Comparison of ENCODE assay signal across 8 cellular contexts in the genomic region with DNA sequence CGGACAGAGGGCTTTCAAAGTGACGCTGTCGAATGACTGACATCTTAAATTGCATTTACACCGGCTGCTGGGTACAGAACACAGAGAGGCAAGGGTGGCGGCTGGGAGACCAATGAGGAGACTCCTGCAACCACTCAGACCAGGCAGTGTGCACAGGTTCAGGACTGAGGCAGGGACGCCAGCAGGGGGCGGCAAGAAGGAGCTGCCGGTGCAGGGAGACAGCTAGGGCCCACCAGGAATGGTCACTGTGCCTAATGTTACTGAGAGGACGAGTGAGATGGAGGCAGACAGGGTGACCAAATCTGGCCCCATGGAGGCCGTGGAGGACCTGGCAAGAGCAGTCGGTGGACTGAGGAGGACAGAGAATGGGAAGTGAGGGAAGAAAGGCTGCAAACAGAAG. TPM values are rescaled to one million over a fixed set of nuclear protein-coding genes. Genes with fewer than 3 reads are reported as not detected.
DNase-seq lines count a peak whose midpoint lies in the region; ATAC-seq, FAIRE-seq and TF ChIP-seq lines count a peak whose summit lies in the region.

No MANE protein-coding gene starts in this region.

- FAIRE-seq in GM19239 (lab: Jason Lieb, UNC), result no peak

- no peaks in the 10 kb centered on the region for H3K9me3 ChIP-seq in H9 (ENCODE audit: control insufficient read depth, low read depth, low read length)
- H3K9me3 ChIP-seq in ovary, result no peaks in the 10 kb centered on the region

- TF ChIP-seq POLR2A in ovary (IDR thresholded peaks at IDR 0.05), result no peak

- no peak overlapping the region for H3K14ac ChIP-seq in H9 (ENCODE audit: insufficient read depth, low read length)

- TF ChIP-seq EP300 in ovary (IDR thresholded peaks at IDR 0.05), result no peak

- H2BK15ac ChIP-seq in H9 (ENCODE audit: low read depth, low read length), result no peak overlapping the region

- ATAC-seq in HG03045 (IDR thresholded peaks at IDR 0.05; ENCODE audit: unreplicated experiment), result no peak

- H2BK5ac ChIP-seq in H9 (ENCODE audit: insufficient read length, low read length), result no peak overlapping the region

- no CpG with 5 or more reads among the region's 11 CpGs for WGBS in H9 (ENCODE audit: extremely low coverage, insufficient read length, low lambda C conversion rate)
- 65 to 71% (median 69%) methylated on average over 11 of the region's 11 CpGs for WGBS in ovary, 3 donors

- no peaks in the 10 kb centered on the region for H3K79me2 ChIP-seq in H9 (ENCODE audit: insufficient read depth, low read length)

- no peak overlapping the region for H3K4ac ChIP-seq in H9 (ENCODE audit: low read depth, low read length)

- H3K27ac ChIP-seq in H9 (ENCODE audit: insufficient read length, low read depth, low read length), result no peak overlapping the region
- H3K27ac ChIP-seq in ovary, result no peak overlapping the region

- H2BK20ac ChIP-seq in H9 (ENCODE audit: low read depth, low read length, poor library complexity, severe bottlenecking), result no peak overlapping the region

- H3K36me3 Mint-ChIP-seq in Calu3 (ENCODE audit: insufficient read depth, unreplicated experiment), result no peaks in the 10 kb centered on the region
- no peaks in the 10 kb centered on the region for H3K36me3 Mint-ChIP-seq in H9 (ENCODE audit: insufficient read depth in 1 of 3, low read depth in 3 of 3)
- no peaks in the 10 kb centered on the region for H3K36me3 Mint-ChIP-seq in activated T-helper 2 cell treated with anti-CD3 and anti-CD28 coated beads, Interferon-gamma antibody, Interleukin-2, Interleukin-4, amounts not matched to agents 10 μg/mL and 5 μg/mL and 100 μg/mL, durations not matched to agents 14 hours and 24 hours and 36 hours (ENCODE audit: low read depth)

- H3K18ac ChIP-seq in H9 (ENCODE audit: insufficient read length, low read depth, low read length), result no peak overlapping the region

- H3K27me3 ChIP-seq in H9 (ENCODE audit: insufficient read depth, low read length) (no peaks in the 10 kb centered on the region), ovary (no peaks in the 10 kb centered on the region)

- BruUV-seq in Calu3 (replicated peaks; lab: Mats Ljungman, UMichigan), result no TSS peak

- H3K79me1 ChIP-seq in H9 (ENCODE audit: insufficient read depth, low read depth, low read length, poor library complexity, severe bottlenecking), result no peaks in the 10 kb centered on the region

- H3K4me3 Mint-ChIP-seq in Calu3 (ENCODE audit: low read depth, unreplicated experiment), result no peak overlapping the region
- no peak overlapping the region for H3K4me3 Mint-ChIP-seq in H9
- H3K4me3 Mint-ChIP-seq in activated T-helper 2 cell treated with anti-CD3 and anti-CD28 coated beads, Interferon-gamma antibody, Interleukin-2, Interleukin-4, amounts not matched to agents 10 μg/mL and 5 μg/mL and 100 μg/mL, durations not matched to agents 14 hours and 24 hours and 36 hours (ENCODE audit: low read depth), result no peak overlapping the region

- no peak overlapping the region for H3K56ac ChIP-seq in H9 (ENCODE audit: insufficient read length, low read depth, low read length)

- H2AFZ ChIP-seq in H9 (ENCODE audit: low read length), result no peak overlapping the region

- peak; percentile 61 for DNase-seq in Calu3
- peak; percentile 85 for DNase-seq in H9
- peak; percentile 10 for DNase-seq in SKM-1 (lab: John Stamatoyannopoulos, UW; ENCODE audit: unreplicated experiment)
- peak; percentile 79 for DNase-seq in iPS-NIHi11 (ENCODE audit: low spot score)
- no peak for DNase-seq in GM19239 (ENCODE audit: insufficient read length, low spot score)
- DNase-seq in ovary, result no peak
- DNase-seq in activated T-helper 2 cell treated with anti-CD3 and anti-CD28 coated beads, Interferon-gamma antibody, Interleukin-2, Interleukin-4, amounts not matched to agents 10 μg/mL and 5 μg/mL and 100 μg/mL, durations not matched to agents 14 hours and 24 hours and 36 hours (ENCODE audit: low spot score), result no peak

- peaks cover 3% of the 10 kb centered on the region for H3K9me3 Mint-ChIP-seq in Calu3 (ENCODE audit: low read depth, unreplicated experiment)
- H3K9me3 Mint-ChIP-seq in H9, result peaks cover 0 to 3% of the 10 kb centered on the region in 2 experiments; a peak in 3 of 5 replicates
- no peaks in the 10 kb centered on the region for H3K9me3 Mint-ChIP-seq in activated T-helper 2 cell treated with anti-CD3 and anti-CD28 coated beads, Interferon-gamma antibody, Interleukin-2, Interleukin-4, amounts not matched to agents 10 μg/mL and 5 μg/mL and 100 μg/mL, durations not matched to agents 14 hours and 24 hours and 36 hours

- no peaks in the 10 kb centered on the region for H4K20me1 ChIP-seq in H9 (ENCODE audit: control insufficient read depth, insufficient read depth, insufficient read length)

- H3K27me3 Mint-ChIP-seq in Calu3 (ENCODE audit: unreplicated experiment) (peaks cover 32% of the 10 kb centered on the region), H9 (ENCODE audit: low read depth) (peaks cover 11% of the 10 kb centered on the region)
- H3K27me3 Mint-ChIP-seq in activated T-helper 2 cell treated with anti-CD3 and anti-CD28 coated beads, Interferon-gamma antibody, Interleukin-2, Interleukin-4, amounts not matched to agents 10 μg/mL and 5 μg/mL and 100 μg/mL, durations not matched to agents 14 hours and 24 hours and 36 hours (ENCODE audit: low read depth), result peaks cover 6% of the 10 kb centered on the region

- CTCF ChIA-PET in Calu3 (lab: Charles Lee), result interaction anchor here (1.1 kb wide), 1 partner anchor 437 kb away, joined by 5 read pairs; no protein-coding TSS in a partner anchor

- no peaks in the 10 kb centered on the region; the same call in 1 of the 2 replicates for H3K4me1 ChIP-seq in H9 (ENCODE audit: insufficient read depth, low read length)
- no peaks in the 10 kb centered on the region for H3K4me1 ChIP-seq in ovary (ENCODE audit: insufficient read depth)

- no peak overlapping the region for H4K91ac ChIP-seq in H9 (ENCODE audit: insufficient read length, low read depth, low read length)

- H2AK5ac ChIP-seq in H9 (ENCODE audit: insufficient read length, low read length), result no peak overlapping the region

- no peak overlapping the region for H2BK12ac ChIP-seq in H9 (ENCODE audit: insufficient read length, low read depth, low read length)

- no peaks in the 10 kb centered on the region for H3K23me2 ChIP-seq in H9 (ENCODE audit: insufficient read length, low read depth, low read length, poor library complexity, severe bottlenecking)

- no peak overlapping the region for H3K4me2 ChIP-seq in H9 (ENCODE audit: insufficient read depth, insufficient read length, low read length)

- intact Hi-C loops in Calu3 (cut with micrococcal nuclease; ENCODE audit: unreplicated experiment), result no loop called here
- intact Hi-C loops in ovary (cut with DNase I), result no loop called here
- intact Hi-C loops in activated T-helper 2 cell treated with anti-CD3 and anti-CD28 coated beads, Interferon-gamma antibody, Interleukin-2, Interleukin-4, amounts not matched to agents 10 μg/mL and 5 μg/mL and 100 μg/mL, durations not matched to agents 14 hours and 24 hours and 36 hours (cut with micrococcal nuclease), result no loop called here

- no peak overlapping the region for H4K8ac ChIP-seq in H9 (replicated peaks; ENCODE audit: insufficient read length, low read depth, low read length)

- no peak overlapping the region for H3K9ac ChIP-seq in H9 (ENCODE audit: extremely low read depth, insufficient read length, low read length)

- TF ChIP-seq CTCF in Calu3 (IDR thresholded peaks at IDR 0.05; ENCODE audit: unreplicated experiment) (peak; percentile 55), H9 (conservative IDR thresholded peaks at IDR 0.05) (peak; percentile 74), ovary (IDR thresholded peaks at IDR 0.05) (no peak)

- no peak overlapping the region for H3K23ac ChIP-seq in H9 (ENCODE audit: insufficient read length, low read depth, low read length)

- no peak overlapping the region for H3T11ph ChIP-seq in H9 (ENCODE audit: low read length)

- H3K36me3 ChIP-seq in ovary, result no peaks in the 10 kb centered on the region

- H2BK120ac ChIP-seq in H9 (ENCODE audit: low read depth, low read length, poor library complexity, severe bottlenecking), result no peak overlapping the region

- no peaks in the 10 kb centered on the region for H3K4me1 Mint-ChIP-seq in Calu3 (ENCODE audit: low read depth, unreplicated experiment)
- peaks cover 0 to 12% of the 10 kb centered on the region in 2 experiments; a peak in 3 of 4 replicates for H3K4me1 Mint-ChIP-seq in H9
- no peaks in the 10 kb centered on the region for H3K4me1 Mint-ChIP-seq in activated T-helper 2 cell treated with anti-CD3 and anti-CD28 coated beads, Interferon-gamma antibody, Interleukin-2, Interleukin-4, amounts not matched to agents 10 μg/mL and 5 μg/mL and 100 μg/mL, durations not matched to agents 14 hours and 24 hours and 36 hours (ENCODE audit: low read depth)

- no peak overlapping the region for H4K5ac ChIP-seq in H9 (ENCODE audit: insufficient read length, low read depth, low read length)

- H3K4me3 ChIP-seq in ovary, result no peak overlapping the region

- H3K27ac Mint-ChIP-seq in Calu3 (ENCODE audit: unreplicated experiment) (no peak overlapping the region), H9 (no peak overlapping the region)
- H3K27ac Mint-ChIP-seq in activated T-helper 2 cell treated with anti-CD3 and anti-CD28 coated beads, Interferon-gamma antibody, Interleukin-2, Interleukin-4, amounts not matched to agents 10 μg/mL and 5 μg/mL and 100 μg/mL, durations not matched to agents 14 hours and 24 hours and 36 hours, result no peak overlapping the region

RNA-seq across cellular contexts. Expression of a gene that starts 23.5 kb away (rescaled TPM):
- total RNA-seq in Calu3 (2022) (not detected in 2 replicates), H9 (2021) (0.11 and 0.28 TPM in 2 replicates), ovary (1 to 10 TPM in 2 of 7 donors, under 1 TPM in 5; 0.12 to 2.9 (median 0.57) TPM)
- polyA plus RNA-seq in ovary, result under 1 TPM in 1 of 2 donors, not detected in 1; 0.39 TPM
- total RNA-seq in activated T-helper 2 cell treated with anti-CD3 and anti-CD28 coated beads, Interferon-gamma antibody, Interleukin-2, Interleukin-4, amounts not matched to agents 10 μg/mL and 5 μg/mL and 100 μg/mL, durations not matched to agents 14 hours and 24 hours and 36 hours, result not detected in 2 replicates

Comparison
In these comparisons a context has a peak if more than half of its experiments do, and no peak if none do; other contexts are left out.
1. DNase-seq: peak in Calu3 (single experiment), H9 (single experiment), SKM-1 (single experiment) and iPS-NIHi11 (single experiment); none in GM19239 (single experiment), ovary (0 of 5) and activated T-helper 2 cell treated with anti-CD3 and anti-CD28 coated beads, Interferon-gamma antibody, Interleukin-2, Interleukin-4, amounts not matched to agents 10 μg/mL and 5 μg/mL and 100 μg/mL, durations not matched to agents 14 hours and 24 hours and 36 hours (single experiment).
2. CTCF ChIP-seq: peak in Calu3 (single experiment) and H9 (single experiment); none in ovary (0 of 3).